Comparison of ENCODE assay signal across 1 cellular context in the genomic region with DNA sequence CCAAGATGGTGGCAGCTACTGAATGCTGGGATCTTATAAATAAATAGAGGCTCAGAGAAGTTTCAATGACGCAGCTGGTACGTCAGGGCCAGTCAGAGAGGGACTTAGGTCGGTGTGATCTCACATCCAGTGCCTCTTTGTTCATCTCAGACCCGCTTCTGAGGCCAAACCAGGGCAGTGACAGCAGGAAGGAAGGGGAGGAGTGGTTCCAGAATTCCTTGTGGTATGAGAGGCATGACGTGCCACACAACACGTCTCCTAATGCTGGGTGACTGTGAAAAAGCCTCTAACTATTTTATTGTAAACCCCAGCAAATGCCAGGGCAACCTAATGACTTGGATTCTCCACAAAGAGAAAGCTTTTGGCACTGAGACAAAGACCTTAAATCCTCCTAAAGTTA.
TF ChIP-seq lines count a peak whose summit lies in the region.

No MANE protein-coding gene starts in this region.

TF ChIP-seq in GM23338, 12 proteins besides CTCF, POLR2A, EP300 and RAD21 (continued from another document):
- TF ChIP-seq, protein P1, sequence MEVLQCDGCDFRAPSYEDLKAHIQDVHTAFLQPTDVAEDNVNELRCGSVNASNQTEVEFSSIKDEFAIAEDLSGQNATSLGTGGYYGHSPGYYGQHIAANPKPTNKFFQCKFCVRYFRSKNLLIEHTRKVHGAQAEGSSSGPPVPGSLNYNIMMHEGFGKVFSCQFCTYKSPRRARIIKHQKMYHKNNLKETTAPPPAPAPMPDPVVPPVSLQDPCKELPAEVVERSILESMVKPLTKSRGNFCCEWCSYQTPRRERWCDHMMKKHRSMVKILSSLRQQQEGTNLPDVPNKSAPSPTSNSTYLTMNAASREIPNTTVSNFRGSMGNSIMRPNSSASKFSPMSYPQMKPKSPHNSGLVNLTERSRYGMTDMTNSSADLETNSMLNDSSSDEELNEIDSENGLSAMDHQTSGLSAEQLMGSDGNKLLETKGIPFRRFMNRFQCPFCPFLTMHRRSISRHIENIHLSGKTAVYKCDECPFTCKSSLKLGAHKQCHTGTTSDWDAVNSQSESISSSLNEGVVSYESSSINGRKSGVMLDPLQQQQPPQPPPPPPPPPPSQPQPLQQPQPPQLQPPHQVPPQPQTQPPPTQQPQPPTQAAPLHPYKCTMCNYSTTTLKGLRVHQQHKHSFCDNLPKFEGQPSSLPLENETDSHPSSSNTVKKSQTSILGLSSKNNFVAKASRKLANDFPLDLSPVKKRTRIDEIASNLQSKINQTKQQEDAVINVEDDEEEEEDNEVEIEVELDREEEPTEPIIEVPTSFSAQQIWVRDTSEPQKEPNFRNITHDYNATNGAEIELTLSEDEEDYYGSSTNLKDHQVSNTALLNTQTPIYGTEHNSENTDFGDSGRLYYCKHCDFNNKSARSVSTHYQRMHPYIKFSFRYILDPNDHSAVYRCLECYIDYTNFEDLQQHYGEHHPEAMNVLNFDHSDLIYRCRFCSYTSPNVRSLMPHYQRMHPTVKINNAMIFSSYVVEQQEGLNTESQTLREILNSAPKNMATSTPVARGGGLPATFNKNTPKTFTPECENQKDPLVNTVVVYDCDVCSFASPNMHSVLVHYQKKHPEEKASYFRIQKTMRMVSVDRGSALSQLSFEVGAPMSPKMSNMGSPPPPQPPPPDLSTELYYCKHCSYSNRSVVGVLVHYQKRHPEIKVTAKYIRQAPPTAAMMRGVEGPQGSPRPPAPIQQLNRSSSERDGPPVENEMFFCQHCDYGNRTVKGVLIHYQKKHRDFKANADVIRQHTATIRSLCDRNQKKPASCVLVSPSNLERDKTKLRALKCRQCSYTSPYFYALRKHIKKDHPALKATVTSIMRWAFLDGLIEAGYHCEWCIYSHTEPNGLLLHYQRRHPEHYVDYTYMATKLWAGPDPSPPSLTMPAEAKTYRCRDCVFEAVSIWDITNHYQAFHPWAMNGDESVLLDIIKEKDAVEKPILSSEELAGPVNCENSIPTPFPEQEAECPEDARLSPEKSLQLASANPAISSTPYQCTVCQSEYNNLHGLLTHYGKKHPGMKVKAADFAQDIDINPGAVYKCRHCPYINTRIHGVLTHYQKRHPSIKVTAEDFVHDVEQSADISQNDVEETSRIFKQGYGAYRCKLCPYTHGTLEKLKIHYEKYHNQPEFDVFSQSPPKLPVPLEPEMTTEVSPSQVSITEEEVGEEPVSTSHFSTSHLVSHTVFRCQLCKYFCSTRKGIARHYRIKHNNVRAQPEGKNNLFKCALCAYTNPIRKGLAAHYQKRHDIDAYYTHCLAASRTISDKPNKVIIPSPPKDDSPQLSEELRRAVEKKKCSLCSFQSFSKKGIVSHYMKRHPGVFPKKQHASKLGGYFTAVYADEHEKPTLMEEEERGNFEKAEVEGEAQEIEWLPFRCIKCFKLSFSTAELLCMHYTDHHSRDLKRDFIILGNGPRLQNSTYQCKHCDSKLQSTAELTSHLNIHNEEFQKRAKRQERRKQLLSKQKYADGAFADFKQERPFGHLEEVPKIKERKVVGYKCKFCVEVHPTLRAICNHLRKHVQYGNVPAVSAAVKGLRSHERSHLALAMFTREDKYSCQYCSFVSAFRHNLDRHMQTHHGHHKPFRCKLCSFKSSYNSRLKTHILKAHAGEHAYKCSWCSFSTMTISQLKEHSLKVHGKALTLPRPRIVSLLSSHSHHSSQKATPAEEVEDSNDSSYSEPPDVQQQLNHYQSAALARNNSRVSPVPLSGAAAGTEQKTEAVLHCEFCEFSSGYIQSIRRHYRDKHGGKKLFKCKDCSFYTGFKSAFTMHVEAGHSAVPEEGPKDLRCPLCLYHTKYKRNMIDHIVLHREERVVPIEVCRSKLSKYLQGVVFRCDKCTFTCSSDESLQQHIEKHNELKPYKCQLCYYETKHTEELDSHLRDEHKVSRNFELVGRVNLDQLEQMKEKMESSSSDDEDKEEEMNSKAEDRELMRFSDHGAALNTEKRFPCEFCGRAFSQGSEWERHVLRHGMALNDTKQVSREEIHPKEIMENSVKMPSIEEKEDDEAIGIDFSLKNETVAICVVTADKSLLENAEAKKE (CRISPR knock-in tag; IDR thresholded peaks at IDR 0.05): no peak
- TF ChIP-seq CREB1 (CRISPR knock-in tag; IDR thresholded peaks at IDR 0.05; ENCODE audit: low read depth): no peak
- no peak for TF ChIP-seq NANOG (IDR thresholded peaks at IDR 0.05; ENCODE audit: borderline replicate concordance)
- no peak for TF ChIP-seq ZNF114 (CRISPR knock-in tag; IDR thresholded peaks at IDR 0.05)
- TF ChIP-seq, protein P2, sequence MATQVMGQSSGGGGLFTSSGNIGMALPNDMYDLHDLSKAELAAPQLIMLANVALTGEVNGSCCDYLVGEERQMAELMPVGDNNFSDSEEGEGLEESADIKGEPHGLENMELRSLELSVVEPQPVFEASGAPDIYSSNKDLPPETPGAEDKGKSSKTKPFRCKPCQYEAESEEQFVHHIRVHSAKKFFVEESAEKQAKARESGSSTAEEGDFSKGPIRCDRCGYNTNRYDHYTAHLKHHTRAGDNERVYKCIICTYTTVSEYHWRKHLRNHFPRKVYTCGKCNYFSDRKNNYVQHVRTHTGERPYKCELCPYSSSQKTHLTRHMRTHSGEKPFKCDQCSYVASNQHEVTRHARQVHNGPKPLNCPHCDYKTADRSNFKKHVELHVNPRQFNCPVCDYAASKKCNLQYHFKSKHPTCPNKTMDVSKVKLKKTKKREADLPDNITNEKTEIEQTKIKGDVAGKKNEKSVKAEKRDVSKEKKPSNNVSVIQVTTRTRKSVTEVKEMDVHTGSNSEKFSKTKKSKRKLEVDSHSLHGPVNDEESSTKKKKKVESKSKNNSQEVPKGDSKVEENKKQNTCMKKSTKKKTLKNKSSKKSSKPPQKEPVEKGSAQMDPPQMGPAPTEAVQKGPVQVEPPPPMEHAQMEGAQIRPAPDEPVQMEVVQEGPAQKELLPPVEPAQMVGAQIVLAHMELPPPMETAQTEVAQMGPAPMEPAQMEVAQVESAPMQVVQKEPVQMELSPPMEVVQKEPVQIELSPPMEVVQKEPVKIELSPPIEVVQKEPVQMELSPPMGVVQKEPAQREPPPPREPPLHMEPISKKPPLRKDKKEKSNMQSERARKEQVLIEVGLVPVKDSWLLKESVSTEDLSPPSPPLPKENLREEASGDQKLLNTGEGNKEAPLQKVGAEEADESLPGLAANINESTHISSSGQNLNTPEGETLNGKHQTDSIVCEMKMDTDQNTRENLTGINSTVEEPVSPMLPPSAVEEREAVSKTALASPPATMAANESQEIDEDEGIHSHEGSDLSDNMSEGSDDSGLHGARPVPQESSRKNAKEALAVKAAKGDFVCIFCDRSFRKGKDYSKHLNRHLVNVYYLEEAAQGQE (IDR thresholded peaks at IDR 0.05; ENCODE audit: unreplicated experiment): no peak
- no peak for TF ChIP-seq JUNB (IDR thresholded peaks at IDR 0.05; ENCODE audit: unreplicated experiment)
- TF ChIP-seq STAT1 (IDR thresholded peaks at IDR 0.05; ENCODE audit: unreplicated experiment): no peak
- no peak for TF ChIP-seq ZNF331 (CRISPR knock-in tag; IDR thresholded peaks at IDR 0.05; ENCODE audit: low read depth)
